9 cellular contexts compared by ENCODE assay signal in the genomic region with DNA sequence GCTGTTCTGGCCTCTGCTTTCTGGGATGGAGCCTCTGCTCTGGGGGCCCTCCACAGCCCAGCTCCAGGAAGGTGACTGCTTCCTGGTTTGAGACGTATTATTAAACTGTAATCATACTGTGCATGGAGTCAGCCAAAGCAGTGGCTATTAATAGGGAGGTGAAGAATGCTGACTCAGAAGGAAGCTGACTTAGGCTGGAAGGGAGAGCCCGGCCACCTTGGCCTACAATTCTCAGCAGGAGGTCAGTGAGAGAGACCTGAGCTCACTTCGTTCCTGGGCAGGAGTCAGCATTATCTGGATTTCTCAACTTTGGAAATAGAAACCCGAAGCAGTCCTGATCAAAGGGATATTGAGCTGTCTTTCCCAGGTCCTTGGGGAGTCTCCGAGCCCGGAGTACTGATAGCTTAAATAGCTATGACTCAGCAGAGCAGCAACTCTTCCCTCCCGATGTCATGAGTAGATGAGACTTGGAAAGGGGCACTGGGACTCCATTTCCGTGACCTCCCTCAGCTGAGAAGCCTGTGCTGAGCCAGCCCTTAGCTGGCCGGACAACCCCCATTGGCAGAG.
A peak's percentile ranks its signal among the peaks of the same experiment; 100 is the strongest.
DNase-seq lines count a peak whose midpoint lies in the region; ATAC-seq and TF ChIP-seq lines count a peak whose summit lies in the region.
"Had no signal": no experiment of that assay in that cellular context is flagged by ENCODE, and none has a peak within 500 bp of the region (broad histone marks: within the 10 kb centered on the region; RNA-seq: fewer than 3 reads in every experiment).

No MANE protein-coding gene starts in this region.

- no TSS peak for BruUV-seq in PC-3 (replicated peaks; lab: Mats Ljungman, UMichigan)

- POLR2A ChIA-PET in PC-3 (lab: Charles Lee; ENCODE audit: unreplicated experiment): interaction anchor here (0.5 kb wide), 1 partner anchor 1826 kb away, joined by 9 read pairs; no protein-coding TSS in a partner anchor

- no peaks in the 10 kb centered on the region for H3K79me2 ChIP-seq in PC-3 (ENCODE audit: low read length)

- H3K4me3 ChIP-seq in PC-3 (ENCODE audit: low read length) (peak overlapping the region; percentile 18; the same call in 1 of the 2 replicates), esophagus (ENCODE audit: low read depth in 1 of 2, low read length in 2 of 2) (no peak overlapping the region)

- H3K9me2 ChIP-seq in PC-3 (replicated peaks; ENCODE audit: low read length): no peaks in the 10 kb centered on the region

- intact Hi-C loops in PC-3 (cut with micrococcal nuclease): no loop called here

- CTCF ChIA-PET in PC-3 (lab: Charles Lee): interaction anchor here (0.5 to 0.7 kb wide), 2 partner anchors 94 to 557 kb away, joined by 4 read pairs; no protein-coding TSS in a partner anchor

- H3K27ac ChIP-seq in PC-3 (ENCODE audit: low read length) (peak overlapping the region; percentile 55), esophagus (ENCODE audit: low read depth in 2 of 2, low read length in 1 of 2) (peak overlapping the region; percentile 34 to 49), caudate nucleus (ENCODE audit: low read depth, low read length) (no peak overlapping the region)
- H3K27ac ChIP-seq: neutrophil had no signal

- no peak for TF ChIP-seq CTCF in PC-3 (conservative IDR thresholded peaks at IDR 0.05; ENCODE audit: low read depth, low read length)

- H3K36me3 ChIP-seq in PC-3 (ENCODE audit: low read depth, low read length) (no peaks in the 10 kb centered on the region), esophagus (ENCODE audit: control insufficient read depth in 2 of 2, insufficient read depth in 2 of 2, low read length in 1 of 2) (no peaks in the 10 kb centered on the region)
- H3K36me3 ChIP-seq: neutrophil had no signal

- H4K20me1 ChIP-seq in PC-3 (ENCODE audit: low read length): no peaks in the 10 kb centered on the region

- H3K9ac ChIP-seq in PC-3 (ENCODE audit: low read length): no peak overlapping the region

- H2AFZ ChIP-seq in PC-3 (ENCODE audit: low read length): peak overlapping the region; percentile 83

- peak overlapping the region; percentile 67 for H3K4me2 ChIP-seq in PC-3 (ENCODE audit: low read length)

- DNase-seq in ACHN: peak; percentile 27
- DNase-seq in PC-3: peak; percentile 68
- peak; percentile 84 for DNase-seq in mucosa of gallbladder (ENCODE audit: low spot score)
- no peak for DNase-seq in inferior parietal cortex (ENCODE audit: extremely low spot score)
- no peak for DNase-seq in caudate nucleus (lab: John Stamatoyannopoulos, UW)
- no peak for DNase-seq in pons (ENCODE audit: low spot score)

- ATAC-seq in PC-3 (peak; percentile 78), HG02798 (IDR thresholded peaks at IDR 0.05; ENCODE audit: poor library complexity, unreplicated experiment) (no peak)

- H3K4me1 ChIP-seq in PC-3 (ENCODE audit: insufficient read depth, low read length) (peaks cover 20% of the 10 kb centered on the region), esophagus (ENCODE audit: control insufficient read depth in 2 of 2, insufficient read depth in 2 of 2, low read length in 1 of 2) (peaks cover 0 to 3% of the 10 kb centered on the region in 2 donors)

- H3K9me3 ChIP-seq in PC-3 (ENCODE audit: low read length) (no peaks in the 10 kb centered on the region), esophagus (ENCODE audit: control insufficient read depth in 2 of 2, insufficient read depth in 1 of 2, low read depth in 1 of 2, low read length in 1 of 2) (no peaks in the 10 kb centered on the region)
- H3K9me3 ChIP-seq: neutrophil had no signal

- in situ Hi-C loops in ACHN (cut with HindIII; ENCODE audit: low pct_ligation_motif_present, low pct_unique_long_range_greater_than_20kb, low sequenced_read_pairs): no loop called here

- 47 to 54% methylated on average over 9 of the region's 9 CpGs for WGBS in esophagus, 2 donors

- H3K27me3 ChIP-seq in PC-3 (ENCODE audit: low read length) (no peaks in the 10 kb centered on the region), esophagus (ENCODE audit: control insufficient read depth in 1 of 2, insufficient read depth in 2 of 2, low read length in 2 of 2) (no peaks in the 10 kb centered on the region)
- H3K27me3 ChIP-seq: neutrophil had no signal

- no peaks in the 10 kb centered on the region for H3F3A ChIP-seq in PC-3 (ENCODE audit: low read length, unreplicated experiment)

Comparison
In these comparisons a context has a peak if more than half of its experiments do, and no peak if none do; other contexts are left out.
1. DNase-seq: peak in ACHN (single experiment), PC-3 (single experiment) and mucosa of gallbladder (single experiment); none in inferior parietal cortex (single experiment), caudate nucleus (0 of 61) and pons (single experiment).